ENCODE assay signal across 8 cellular contexts in genomic region chr7:131104611-131105293, GRCh38.
DNase-seq lines count a peak whose midpoint lies in the region; ATAC-seq, FAIRE-seq and TF ChIP-seq lines count a peak whose summit lies in the region.

No MANE protein-coding gene starts in this region.

- H3K27me3 Mint-ChIP-seq in IgD-negative memory B cell = peaks cover 1% of the 10 kb centered on the region

- peak overlapping the region; percentile 90 to 97 (median 92) for H3K27ac Mint-ChIP-seq in IgD-negative memory B cell

- H3K9me3 ChIP-seq in A549 (no peaks in the 10 kb centered on the region), muscle layer of duodenum (ENCODE audit: control insufficient read depth in 1 of 2, low read length in 2 of 2) (no peaks in the 10 kb centered on the region)

- CTCF ChIA-PET in A549 (lab: Yijun Ruan, JAX) = interaction anchor here (0.7 to 1.4 kb wide), 3 partner anchors 13 to 198 kb away, joined by 3 to 4 read pairs (median 3); no protein-coding TSS in a partner anchor

- H3K27ac ChIP-seq in A549 (peak overlapping the region; percentile 68 to 99), caudate nucleus (ENCODE audit: low read depth, low read length) (peak overlapping the region; percentile 98), muscle layer of duodenum (ENCODE audit: low read length) (peak overlapping the region; percentile 25)

- peak overlapping the region; percentile 83 to 94 (median 89) for H3K4me3 Mint-ChIP-seq in IgD-negative memory B cell

- H3K9me3 Mint-ChIP-seq in IgD-negative memory B cell = no peaks in the 10 kb centered on the region

- TF ChIP-seq POLR2A in A549 (IDR thresholded peaks at IDR 0.05; ENCODE audit: low read length) = no peak

- no peak for ATAC-seq in A549
- ATAC-seq in GM21367 (IDR thresholded peaks at IDR 0.05; ENCODE audit: unreplicated experiment) = no peak

- peaks cover 0 to 23% of the 10 kb centered on the region in 2 donors for H3K36me3 ChIP-seq in muscle layer of duodenum (ENCODE audit: control insufficient read depth in 1 of 2, insufficient read depth in 2 of 2, low read length in 2 of 2)

- peak overlapping the region; percentile 98 for H3K4me2 ChIP-seq in A549

- H3K27me3 ChIP-seq in muscle layer of duodenum (ENCODE audit: low read depth, low read length) = no peaks in the 10 kb centered on the region

- H3K4me1 ChIP-seq in A549 (peaks cover 43% of the 10 kb centered on the region), muscle layer of duodenum (ENCODE audit: control insufficient read depth in 1 of 2, insufficient read depth in 2 of 2, low read length in 2 of 2) (peaks cover 0 to 48% of the 10 kb centered on the region in 2 donors)

- no peak for DNase-seq in A549 (ENCODE audit: low read depth in 1 of 2, low spot score in 1 of 2)
- no peak for DNase-seq in caudate nucleus (lab: John Stamatoyannopoulos, UW)
- DNase-seq in retina = no peak
- no peak for DNase-seq in activated gamma-delta T cell (lab: John Stamatoyannopoulos, UW)
- DNase-seq in NOMO-1 treated with dmso at 0.1 percent for 144 hours (lab: John Stamatoyannopoulos, UW; ENCODE audit: unreplicated experiment) = no peak

- no peaks in the 10 kb centered on the region for H3K36me3 Mint-ChIP-seq in IgD-negative memory B cell

- TF ChIP-seq CTCF in A549 (IDR thresholded peaks at IDR 0.05) = no peak

- TF ChIP-seq RAD21 in A549 (conservative IDR thresholded peaks at IDR 0.05 in 1 of 2, IDR thresholded peaks at IDR 0.05 in 1 of 2) = no peak

- peaks cover 49 to 60% (median 54%) of the 10 kb centered on the region in 3 donors for H3K4me1 Mint-ChIP-seq in IgD-negative memory B cell

- peak overlapping the region; percentile 78 for H3K4me3 ChIP-seq in A549
- peak overlapping the region; percentile 64 to 77 for H3K4me3 ChIP-seq in muscle layer of duodenum (ENCODE audit: low read depth in 1 of 2, low read length in 2 of 2)

- TF ChIP-seq EP300 in A549 (IDR thresholded peaks at IDR 0.05) = no peak

- no peak for FAIRE-seq in A549 (lab: Jason Lieb, UNC)

- POLR2A ChIA-PET in A549 (lab: Yijun Ruan, JAX) = interaction anchor here (1.0 kb wide), 1 partner anchor 84 kb away, joined by 3 read pairs; no protein-coding TSS in a partner anchor

- 63% methylated on average over 12 of the region's 12 CpGs for WGBS in A549 (ENCODE audit: missing lambda C conversion rate)

TF ChIP-seq in A549, 52 proteins besides CTCF, POLR2A, EP300 and RAD21:
- TF ChIP-seq PBX3 (IDR thresholded peaks at IDR 0.05) (no peak), BHLHE40 (IDR thresholded peaks at IDR 0.05; ENCODE audit: low read depth, low read length) (no peak), SREBF2 (IDR thresholded peaks at IDR 0.05) (no peak), MYC (IDR thresholded peaks at IDR 0.05; ENCODE audit: borderline replicate concordance, low read length) (no peak)
- TF ChIP-seq, protein P1, sequence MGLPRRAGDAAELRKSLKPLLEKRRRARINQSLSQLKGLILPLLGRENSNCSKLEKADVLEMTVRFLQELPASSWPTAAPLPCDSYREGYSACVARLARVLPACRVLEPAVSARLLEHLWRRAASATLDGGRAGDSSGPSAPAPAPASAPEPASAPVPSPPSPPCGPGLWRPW (IDR thresholded peaks at IDR 0.05) = no peak

Comparison
In these comparisons a context has a peak if more than half of its experiments do, and no peak if none do; other contexts are left out.
1. H3K27ac ChIP-seq: peak in every context shown above with its lines; median percentile 98 in caudate nucleus; 84 in A549; 25 in muscle layer of duodenum.